Comparison of ENCODE assay signal across 22 cellular contexts in genomic region chr11:204587-205109, GRCh38. TPM values are rescaled to one million over a fixed set of nuclear protein-coding genes. Genes with fewer than 3 reads are reported as not detected.
DNase-seq lines count a peak whose midpoint lies in the region; ATAC-seq, FAIRE-seq and TF ChIP-seq lines count a peak whose summit lies in the region.
"Had no signal": no experiment of that assay in that cellular context is flagged by ENCODE, and none has a peak within 500 bp of the region (broad histone marks: within the 10 kb centered on the region; RNA-seq: fewer than 3 reads in every experiment).

No MANE protein-coding gene starts in this region.

- peaks cover 39% of the 10 kb centered on the region for H4K20me1 ChIP-seq in DND-41 (ENCODE audit: insufficient read depth, low read length)
- H4K20me1 ChIP-seq in astrocyte (ENCODE audit: insufficient read depth, low read length) = peaks cover 74% of the 10 kb centered on the region
- peaks cover 19% of the 10 kb centered on the region for H4K20me1 ChIP-seq in neural progenitor cell (ENCODE audit: low read depth)

- H3K9me3 ChIP-seq in DND-41 (ENCODE audit: insufficient read depth, low read length, severe bottlenecking) (no peaks in the 10 kb centered on the region), astrocyte (ENCODE audit: insufficient read depth, low read depth, low read length) (no peaks in the 10 kb centered on the region), neural progenitor cell (ENCODE audit: low read depth) (no peaks in the 10 kb centered on the region)

- ATAC-seq in activated CD4-positive, alpha-beta T cell treated with anti-CD3 and anti-CD28 coated beads for 36 hours = no peak
- ATAC-seq in DND-41 (ENCODE audit: insufficient read depth, low read depth) (no peak), GM19395 (IDR thresholded peaks at IDR 0.05; ENCODE audit: unreplicated experiment) (no peak)

- no peaks in the 10 kb centered on the region for H3K27me3 Mint-ChIP-seq in activated CD4-positive, alpha-beta T cell treated with anti-CD3 and anti-CD28 coated beads for 36 hours
- H3K27me3 Mint-ChIP-seq in astrocyte (ENCODE audit: low read depth, unreplicated experiment) = no peaks in the 10 kb centered on the region
- peaks cover 2% of the 10 kb centered on the region for H3K27me3 Mint-ChIP-seq in neural progenitor cell (ENCODE audit: insufficient read depth, low read depth)

- H3K4me1 ChIP-seq in DND-41 (ENCODE audit: insufficient read depth, low read length) (peaks cover 24% of the 10 kb centered on the region), astrocyte (ENCODE audit: insufficient read depth, low read length) (peaks cover 17% of the 10 kb centered on the region), neural progenitor cell (peaks cover 9% of the 10 kb centered on the region)

- CTCF ChIA-PET in activated CD4-positive, alpha-beta T cell treated with anti-CD3 and anti-CD28 coated beads for 36 hours (lab: Charles Lee) = interaction anchor here (2.7 kb wide), 1 partner anchor 46 kb away, joined by 12 read pairs; no protein-coding TSS in a partner anchor

- H3K4me3 ChIP-seq in DND-41 (ENCODE audit: low read depth in 1 of 2, low read length in 2 of 2) (no peak overlapping the region), astrocyte (ENCODE audit: insufficient read depth, low read depth, low read length) (no peak overlapping the region), neural progenitor cell (no peak overlapping the region)

- H3K36me3 Mint-ChIP-seq in activated CD4-positive, alpha-beta T cell treated with anti-CD3 and anti-CD28 coated beads for 36 hours (ENCODE audit: low read depth) = peaks cover 63% of the 10 kb centered on the region
- H3K36me3 Mint-ChIP-seq in astrocyte (ENCODE audit: low read depth, unreplicated experiment) = peaks cover 18% of the 10 kb centered on the region
- no peaks in the 10 kb centered on the region for H3K36me3 Mint-ChIP-seq in neural progenitor cell

- H3K27me3 ChIP-seq in DND-41 (ENCODE audit: insufficient read depth, low read length, poor library complexity) (no peaks in the 10 kb centered on the region), astrocyte (ENCODE audit: insufficient read depth, low read length) (no peaks in the 10 kb centered on the region), neural progenitor cell (no peaks in the 10 kb centered on the region)

- peak; percentile 6 for DNase-seq in activated CD4-positive, alpha-beta T cell treated with anti-CD3 and anti-CD28 coated beads for 36 hours
- no peak for DNase-seq in activated CD4-positive, alpha-beta T cell treated with anti-CD3 and anti-CD28 coated beads for 4 hours
- DNase-seq in DND-41 = peak; percentile 4
- no peak for DNase-seq in astrocyte (ENCODE audit: low read depth)
- no peak for DNase-seq in neural progenitor cell (ENCODE audit: low spot score)
- DNase-seq in SK-N-DZ (ENCODE audit: low spot score) = no peak
- DNase-seq in MV-4-11 (lab: John Stamatoyannopoulos, UW) = no peak
- DNase-seq: amygdala; cortex of kidney; Karpas-422; kidney glomerular epithelial cell; NCI-H1694; stimulated activated CD4-positive, alpha-beta T cell treated with anti-CD3 and anti-CD28 coated beads, Interleukin-12 subunit alpha, Interleukin-12 subunit beta, amount 100 ng/mL, for 4 hours had no signal

- no peaks in the 10 kb centered on the region for H3K9me3 Mint-ChIP-seq in activated CD4-positive, alpha-beta T cell treated with anti-CD3 and anti-CD28 coated beads for 36 hours (ENCODE audit: low read depth)
- no peaks in the 10 kb centered on the region for H3K9me3 Mint-ChIP-seq in astrocyte (ENCODE audit: unreplicated experiment)
- H3K9me3 Mint-ChIP-seq in neural progenitor cell = no peaks in the 10 kb centered on the region

- H3K27ac Mint-ChIP-seq in activated CD4-positive, alpha-beta T cell treated with anti-CD3 and anti-CD28 coated beads for 36 hours = no peak overlapping the region
- H3K27ac Mint-ChIP-seq in astrocyte (ENCODE audit: unreplicated experiment) = no peak overlapping the region
- H3K27ac Mint-ChIP-seq in neural progenitor cell = no peak overlapping the region

- H3K36me3 ChIP-seq in DND-41 (ENCODE audit: insufficient read depth, low read length) (peaks cover 29% of the 10 kb centered on the region), astrocyte (ENCODE audit: insufficient read depth, low read length) (peaks cover 7% of the 10 kb centered on the region), neural progenitor cell (no peaks in the 10 kb centered on the region)

- TF ChIP-seq CTCF in DND-41 (IDR thresholded peaks at IDR 0.05; ENCODE audit: borderline replicate concordance, extremely low read depth, low read length, poor library complexity, severe bottlenecking) (no peak), astrocyte (IDR thresholded peaks at IDR 0.05; ENCODE audit: insufficient read depth, low read depth, low read length) (no peak), neural progenitor cell (IDR thresholded peaks at IDR 0.05) (no peak)

- POLR2A ChIA-PET in activated CD4-positive, alpha-beta T cell treated with anti-CD3 and anti-CD28 coated beads for 36 hours (lab: Charles Lee) = interaction anchor here (0.6 kb wide), 1 partner anchor 22 kb away, joined by 3 read pairs; no protein-coding TSS in a partner anchor

- H3K4me1 Mint-ChIP-seq in activated CD4-positive, alpha-beta T cell treated with anti-CD3 and anti-CD28 coated beads for 36 hours = peaks cover 59% of the 10 kb centered on the region
- H3K4me1 Mint-ChIP-seq in astrocyte (ENCODE audit: low read depth, unreplicated experiment) (peaks cover 34% of the 10 kb centered on the region), neural progenitor cell (peaks cover 10% of the 10 kb centered on the region)

- FAIRE-seq in astrocyte (lab: Jason Lieb, UNC) = no peak
- FAIRE-seq: GM12892, TTC549 had no signal

- H3K9ac ChIP-seq in DND-41 (ENCODE audit: low read depth, low read length) (no peak overlapping the region), astrocyte (ENCODE audit: low read length) (peak overlapping the region; percentile 20), neural progenitor cell (no peak overlapping the region)
- H3K9ac ChIP-seq: parathyroid adenoma had no signal

- H2AFZ ChIP-seq in DND-41 (ENCODE audit: low read depth, low read length) (no peak overlapping the region), astrocyte (ENCODE audit: low read depth, low read length) (no peak overlapping the region), neural progenitor cell (replicated peaks) (no peak overlapping the region)
- H2AFZ ChIP-seq: parathyroid adenoma had no signal

- no peak overlapping the region; the same call in 1 of the 2 replicates for H3K4me2 ChIP-seq in DND-41 (ENCODE audit: insufficient read depth, low read length)
- no peak overlapping the region for H3K4me2 ChIP-seq in astrocyte (ENCODE audit: low read length)
- no peak overlapping the region for H3K4me2 ChIP-seq in neural progenitor cell

- no peak overlapping the region for H3K4me3 Mint-ChIP-seq in activated CD4-positive, alpha-beta T cell treated with anti-CD3 and anti-CD28 coated beads for 36 hours
- H3K4me3 Mint-ChIP-seq in astrocyte (ENCODE audit: unreplicated experiment) (no peak overlapping the region), neural progenitor cell (peak overlapping the region; percentile 15)

- H3F3A ChIP-seq in neural progenitor cell (ENCODE audit: low read depth) = peaks cover 12% of the 10 kb centered on the region

- H3K27ac ChIP-seq in DND-41 (ENCODE audit: low read length) (no peak overlapping the region), astrocyte (ENCODE audit: low read depth, low read length) (no peak overlapping the region), neural progenitor cell (no peak overlapping the region)
- H3K27ac ChIP-seq: parathyroid adenoma had no signal

- intact Hi-C loops in activated CD4-positive, alpha-beta T cell treated with anti-CD3 and anti-CD28 coated beads for 36 hours (cut with DNase I, micrococcal nuclease) = loop anchor here in 1 of 2 experiments (5.0 kb wide), 2 partner anchors 108 to 248 kb away; partner anchors contain the start of genes IFITM1 and PTDSS2

- H3K79me2 ChIP-seq in DND-41 (ENCODE audit: insufficient read depth, low read length) = peaks cover 43% of the 10 kb centered on the region
- peaks cover 67% of the 10 kb centered on the region for H3K79me2 ChIP-seq in astrocyte (ENCODE audit: insufficient read depth, low read length)
- H3K79me2 ChIP-seq in neural progenitor cell (ENCODE audit: low read depth) = peaks cover 29% of the 10 kb centered on the region

RNA-seq across cellular contexts. Expression of gene BET1L, which starts 2.6 kb away (rescaled TPM):
- total RNA-seq in activated CD4-positive, alpha-beta T cell treated with anti-CD3 and anti-CD28 coated beads for 36 hours = 10 to 100 TPM; 45.5 to 49.4 TPM
- total RNA-seq in astrocyte (73.2 and 81.6 TPM in 2 replicates), neural progenitor cell (ENCODE audit: low replicate concordance) (13.1 and 16.8 TPM in 2 replicates)
- 14.3 and 14.4 TPM in 2 replicates for polyA plus RNA-seq in SK-N-DZ (2014; cell fraction: cytosol; rRNA removed)
- polyA plus RNA-seq in SK-N-DZ (2014; cell fraction: nucleus; rRNA removed) = 12.2 and 15.2 TPM in 2 replicates

RNA-seq across cellular contexts. Expression of gene RIC8A, which starts 2.9 kb away (rescaled TPM):
- 100 to 1,000 TPM; 104 to 124 TPM for total RNA-seq in activated CD4-positive, alpha-beta T cell treated with anti-CD3 and anti-CD28 coated beads for 36 hours
- 157 TPM in 2 replicates for total RNA-seq in astrocyte
- total RNA-seq in neural progenitor cell (ENCODE audit: low replicate concordance) = 45.0 and 67.2 TPM in 2 replicates
- 94.9 and 124 TPM in 2 replicates for polyA plus RNA-seq in SK-N-DZ (2014; cell fraction: cytosol; rRNA removed)
- 115 and 126 TPM in 2 replicates for polyA plus RNA-seq in SK-N-DZ (2014; cell fraction: nucleus; rRNA removed)

RNA-seq across cellular contexts. Expression of gene SCGB1C1, which starts 11.8 kb away (rescaled TPM):
- total RNA-seq in activated CD4-positive, alpha-beta T cell treated with anti-CD3 and anti-CD28 coated beads for 36 hours = not detected
- not detected in 2 replicates for total RNA-seq in astrocyte
- total RNA-seq in neural progenitor cell (ENCODE audit: low replicate concordance) = not detected in 2 replicates
- not detected in 2 replicates for polyA plus RNA-seq in SK-N-DZ (2014; cell fraction: cytosol; rRNA removed)
- polyA plus RNA-seq in SK-N-DZ (2014; cell fraction: nucleus; rRNA removed) = not detected in 2 replicates
- total RNA-seq: A172, mononuclear cell, NCI-H460, SK-MEL-5 had no signal
- polyA plus RNA-seq: esophagus had no signal

RNA-seq across cellular contexts. Expression of gene SIRT3, which starts 31.5 kb away (rescaled TPM):
- 10 to 100 TPM; 19.6 to 23.3 TPM for total RNA-seq in activated CD4-positive, alpha-beta T cell treated with anti-CD3 and anti-CD28 coated beads for 36 hours
- total RNA-seq in astrocyte (10.9 and 12.0 TPM in 2 replicates), neural progenitor cell (ENCODE audit: low replicate concordance) (22.4 and 22.6 TPM in 2 replicates)
- polyA plus RNA-seq in SK-N-DZ (2014; cell fraction: cytosol; rRNA removed) = 7.2 and 13.0 TPM in 2 replicates
- 14.1 and 21.0 TPM in 2 replicates for polyA plus RNA-seq in SK-N-DZ (2014; cell fraction: nucleus; rRNA removed)

RNA-seq across cellular contexts. Expression of gene PSMD13, which starts 32.1 kb away (rescaled TPM):
- 100 to 1,000 TPM; 134 to 212 TPM for total RNA-seq in activated CD4-positive, alpha-beta T cell treated with anti-CD3 and anti-CD28 coated beads for 36 hours
- 131 and 137 TPM in 2 replicates for total RNA-seq in astrocyte
- 90.6 and 106 TPM in 2 replicates for total RNA-seq in neural progenitor cell (ENCODE audit: low replicate concordance)
- 165 and 194 TPM in 2 replicates for polyA plus RNA-seq in SK-N-DZ (2014; cell fraction: cytosol; rRNA removed)
- polyA plus RNA-seq in SK-N-DZ (2014; cell fraction: nucleus; rRNA removed) = 137 and 154 TPM in 2 replicates

Comparison
In these comparisons a context has a peak if more than half of its experiments do, and no peak if none do; other contexts are left out.
1. DNase-seq: peak in activated CD4-positive, alpha-beta T cell treated with anti-CD3 and anti-CD28 coated beads for 36 hours (single experiment) and DND-41 (single experiment); none in activated CD4-positive, alpha-beta T cell treated with anti-CD3 and anti-CD28 coated beads for 4 hours (0 of 2), astrocyte (single experiment), neural progenitor cell (single experiment), SK-N-DZ (single experiment) and MV-4-11 (single experiment).